10 cellular contexts compared by ENCODE assay signal in the genomic region with DNA sequence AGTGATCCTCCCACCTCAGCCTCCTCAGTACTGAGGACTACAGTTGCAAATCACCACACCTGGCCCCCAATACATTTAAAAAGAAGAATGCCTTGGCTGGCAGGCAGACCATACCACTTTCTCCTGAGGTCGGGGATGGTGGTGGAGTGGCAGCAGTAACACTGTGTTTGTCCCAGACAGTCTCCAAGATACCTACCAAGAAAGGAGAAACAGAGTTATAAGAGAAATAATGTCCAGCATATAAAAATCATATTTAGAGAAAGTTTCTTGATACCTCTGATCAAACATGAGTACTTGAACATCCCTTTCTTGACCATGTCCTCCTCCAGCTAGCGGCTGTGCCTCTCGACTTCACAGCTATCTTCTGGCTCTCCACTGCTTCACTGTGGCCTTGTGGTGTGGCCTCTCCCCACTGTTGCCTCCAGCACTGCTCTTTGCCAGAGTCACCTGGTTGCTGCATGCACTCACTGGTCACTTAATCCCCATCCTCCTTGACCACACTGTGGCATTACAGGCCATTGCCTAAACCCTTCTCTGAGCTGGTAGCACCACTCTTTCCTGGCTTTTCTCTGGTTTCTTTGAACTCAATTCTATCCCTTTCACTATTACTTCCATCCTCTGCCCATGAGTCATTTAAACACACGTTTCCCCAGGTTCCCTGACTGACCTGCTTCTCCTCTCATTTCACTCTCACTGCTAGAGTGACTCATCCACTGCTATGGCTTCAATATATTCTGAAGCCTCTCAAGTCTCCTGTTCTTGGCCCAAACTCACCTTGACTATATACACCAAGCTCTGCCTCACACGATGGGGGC. TPM values are rescaled to one million over a fixed set of nuclear protein-coding genes. Genes with fewer than 3 reads are reported as not detected.
DNase-seq lines count a peak whose midpoint lies in the region; ATAC-seq, FAIRE-seq and TF ChIP-seq lines count a peak whose summit lies in the region.
"Had no signal": no experiment of that assay in that cellular context is flagged by ENCODE, and none has a peak within 500 bp of the region (broad histone marks: within the 10 kb centered on the region; RNA-seq: fewer than 3 reads in every experiment).

No MANE protein-coding gene starts in this region.

- TF ChIP-seq CTCF in osteoblast (IDR thresholded peaks at IDR 0.05; ENCODE audit: extremely low read depth, low read depth, low read length) (no peak), esophagus squamous epithelium (IDR thresholded peaks at IDR 0.05) (no peak), ascending aorta (IDR thresholded peaks at IDR 0.05) (no peak)

- H3K4me1 Mint-ChIP-seq in activated T-helper 17 cell treated with anti-CD3 and anti-CD28 coated beads, Interleukin-2, amount 50 U/mL, for 72 hours: peaks cover 41% of the 10 kb centered on the region

- ATAC-seq in activated T-helper 17 cell treated with anti-CD3 and anti-CD28 coated beads, Interleukin-2, amount 50 U/mL, for 72 hours (replicated peaks): peak; percentile 95

- H3K4me3 ChIP-seq in osteoblast (ENCODE audit: insufficient read depth, low read length) (no peak overlapping the region), esophagus squamous epithelium (no peak overlapping the region), ascending aorta (no peak overlapping the region)

- no peak overlapping the region for H3K4me2 ChIP-seq in osteoblast (ENCODE audit: insufficient read depth, low read length)

- no peak for TF ChIP-seq POLR2A in H54 (IDR thresholded peaks at IDR 0.05; ENCODE audit: low read depth, low read length)
- TF ChIP-seq POLR2A in esophagus squamous epithelium (IDR thresholded peaks at IDR 0.05): no peak

- WGBS in esophagus squamous epithelium, 2 donors: 64 to 65% methylated on average over 5 of the region's 5 CpGs

- H2AFZ ChIP-seq in osteoblast (ENCODE audit: low read length): no peak overlapping the region

- H3K9me3 ChIP-seq in osteoblast (ENCODE audit: low read depth, low read length) (no peaks in the 10 kb centered on the region), esophagus squamous epithelium (no peaks in the 10 kb centered on the region), ascending aorta (no peaks in the 10 kb centered on the region)

- intact Hi-C loops in esophagus squamous epithelium (cut with DNase I) (no loop called here), ascending aorta (cut with DNase I) (no loop called here)

- FAIRE-seq in H54 (lab: Jason Lieb, UNC): peak; percentile 75
- FAIRE-seq: colon had no signal

- H3K4me1 ChIP-seq in osteoblast (ENCODE audit: insufficient read depth, low read length): peaks cover 31% of the 10 kb centered on the region
- peaks cover 7 to 15% (median 9%) of the 10 kb centered on the region in 3 donors for H3K4me1 ChIP-seq in esophagus squamous epithelium
- peaks cover 0 to 11% of the 10 kb centered on the region in 2 donors for H3K4me1 ChIP-seq in ascending aorta

- no peaks in the 10 kb centered on the region for H3K27me3 ChIP-seq in osteoblast (ENCODE audit: insufficient read depth, low read length)
- H3K27me3 ChIP-seq in esophagus squamous epithelium: no peaks in the 10 kb centered on the region
- H3K27me3 ChIP-seq in ascending aorta: no peaks in the 10 kb centered on the region

- H3K36me3 Mint-ChIP-seq in activated T-helper 17 cell treated with anti-CD3 and anti-CD28 coated beads, Interleukin-2, amount 50 U/mL, for 72 hours (ENCODE audit: low read depth): peaks cover 96% of the 10 kb centered on the region

- H3K27ac ChIP-seq in osteoblast (ENCODE audit: low read depth, low read length) (no peak overlapping the region), esophagus squamous epithelium (peak overlapping the region in 1 of 4 donors; percentile 2), ascending aorta (no peak overlapping the region)

- H3K27ac Mint-ChIP-seq in activated T-helper 17 cell treated with anti-CD3 and anti-CD28 coated beads, Interleukin-2, amount 50 U/mL, for 72 hours: peak overlapping the region; percentile 29

- no peaks in the 10 kb centered on the region for H3K27me3 Mint-ChIP-seq in activated T-helper 17 cell treated with anti-CD3 and anti-CD28 coated beads, Interleukin-2, amount 50 U/mL, for 72 hours

- H3K9me3 Mint-ChIP-seq in activated T-helper 17 cell treated with anti-CD3 and anti-CD28 coated beads, Interleukin-2, amount 50 U/mL, for 72 hours: no peaks in the 10 kb centered on the region

- H3K4me3 Mint-ChIP-seq in activated T-helper 17 cell treated with anti-CD3 and anti-CD28 coated beads, Interleukin-2, amount 50 U/mL, for 72 hours: peak overlapping the region; percentile 44

- peaks cover 72% of the 10 kb centered on the region for H3K79me2 ChIP-seq in osteoblast (ENCODE audit: insufficient read depth, low read length)

- peaks cover 45% of the 10 kb centered on the region for H3K36me3 ChIP-seq in osteoblast (ENCODE audit: insufficient read depth, low read length)
- H3K36me3 ChIP-seq in esophagus squamous epithelium: peaks cover 10 to 95% (median 11%) of the 10 kb centered on the region in 3 donors
- H3K36me3 ChIP-seq in ascending aorta: peaks cover 25 to 66% of the 10 kb centered on the region in 2 donors

- in situ Hi-C loops in ACHN (cut with HindIII; ENCODE audit: low pct_ligation_motif_present, low pct_unique_long_range_greater_than_20kb, low sequenced_read_pairs): no loop called here

- peak; percentile 54 for DNase-seq in ACHN
- peak; percentile 42 for DNase-seq in H54 (ENCODE audit: insufficient read length, low spot score)
- peak; percentile 59 for DNase-seq in kidney glomerular epithelial cell (lab: John Stamatoyannopoulos, UW)
- DNase-seq in germinal center (ENCODE audit: low spot score): no peak
- no peak for DNase-seq in osteoblast (ENCODE audit: insufficient read length, low spot score, missing footprints)
- DNase-seq in esophagus squamous epithelium (lab: John Stamatoyannopoulos, UW): no peak
- no peak for DNase-seq in ascending aorta (ENCODE audit: low spot score in 2 of 2)
- DNase-seq: stimulated activated CD8-positive, alpha-beta memory T cell treated with anti-CD3 and anti-CD28 coated beads, Interleukin-4, amount 100 ng/mL, for 48 hours had no signal

- H4K20me1 ChIP-seq in osteoblast (ENCODE audit: insufficient read depth, low read length): peaks cover 6% of the 10 kb centered on the region

RNA-seq across cellular contexts. Expression of a gene that starts 45.2 kb away (rescaled TPM):
- total RNA-seq in activated T-helper 17 cell treated with anti-CD3 and anti-CD28 coated beads, Interleukin-2, amount 50 U/mL, for 72 hours: 100 to 1,000 TPM; 238 to 263 TPM
- total RNA-seq in osteoblast: 82.2 and 102 TPM in 2 replicates
- 10 to 100 TPM; 69.0 to 90.8 (median 76.0) TPM for total RNA-seq in esophagus squamous epithelium
- total RNA-seq in ascending aorta: 180 TPM

Comparison
In these comparisons a context has a peak if more than half of its experiments do, and no peak if none do; other contexts are left out.
1. DNase-seq: peak in ACHN (single experiment), H54 (single experiment) and kidney glomerular epithelial cell (single experiment); none in germinal center (single experiment), osteoblast (single experiment), esophagus squamous epithelium (single experiment) and ascending aorta (0 of 2).